17 cellular contexts compared by ENCODE assay signal in the genomic region with DNA sequence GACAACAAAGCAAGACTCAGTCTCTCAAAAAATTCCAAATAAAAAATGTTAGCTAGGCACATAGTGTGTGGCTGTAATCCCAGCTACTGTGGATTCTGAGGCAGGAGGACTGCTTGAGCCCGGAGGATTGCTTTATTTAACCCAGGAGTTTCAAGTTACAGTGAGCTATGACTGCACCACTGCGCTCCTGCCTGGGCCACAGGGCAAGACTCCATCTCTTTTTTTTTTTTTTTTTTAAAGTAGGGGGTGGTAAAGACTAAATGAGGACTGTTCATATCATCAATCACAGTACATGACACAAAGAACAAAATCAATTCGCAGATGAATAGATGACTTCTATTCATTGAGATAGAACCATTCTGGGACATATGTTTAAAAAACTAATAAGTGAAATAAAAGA. TPM values are rescaled to one million over a fixed set of nuclear protein-coding genes. Genes with fewer than 3 reads are reported as not detected.
DNase-seq lines count a peak whose midpoint lies in the region; ATAC-seq, FAIRE-seq and TF ChIP-seq lines count a peak whose summit lies in the region.
"Had no signal": no experiment of that assay in that cellular context is flagged by ENCODE, and none has a peak within 500 bp of the region (broad histone marks: within the 10 kb centered on the region; RNA-seq: fewer than 3 reads in every experiment).

No MANE protein-coding gene starts in this region.

- POLR2A ChIA-PET in HEK293 (lab: Yijun Ruan, JAX), result no interaction called here

- H3K9me3 ChIP-seq in HEK293 (ENCODE audit: control insufficient read depth, insufficient read depth, low read depth, low read length) (no peaks in the 10 kb centered on the region), SJCRH30 (replicated peaks) (no peaks in the 10 kb centered on the region), pancreas (no peaks in the 10 kb centered on the region)
- H3K9me3 ChIP-seq: suprapubic skin had no signal

- H3K27me3 ChIP-seq in SJCRH30, result no peaks in the 10 kb centered on the region
- H3K27me3 ChIP-seq in pancreas, result no peaks in the 10 kb centered on the region
- H3K27me3 ChIP-seq: suprapubic skin had no signal

- H3K4me3 ChIP-seq in GM12864 (ENCODE audit: low read depth, low read length) (peak overlapping the region; percentile 27), HEK293 (ENCODE audit: low read depth, low read length) (no peak overlapping the region), SJCRH30 (no peak overlapping the region), pancreas (no peak overlapping the region)
- H3K4me3 ChIP-seq: GM23248, suprapubic skin had no signal

- ATAC-seq in pancreas, result no peak

- no peaks in the 10 kb centered on the region; the same call in 1 of the 2 replicates for H3K4me1 ChIP-seq in HEK293 (ENCODE audit: control insufficient read depth, insufficient read depth, low read length)
- no peaks in the 10 kb centered on the region for H3K4me1 ChIP-seq in SJCRH30
- H3K4me1 ChIP-seq in pancreas, result peaks cover 0 to 4% (median 0%) of the 10 kb centered on the region in 3 donors

- intact Hi-C loops in pancreas (cut with DNase I), result no loop called here

- peaks cover 0 to 4% of the 10 kb centered on the region in 2 experiments; a peak in 1 of 3 replicates for H3K36me3 ChIP-seq in HEK293 (ENCODE audit: control insufficient read depth in 2 of 2, insufficient read depth in 1 of 2, low read length in 2 of 2)
- H3K36me3 ChIP-seq in SJCRH30, result no peaks in the 10 kb centered on the region; the same call in 1 of the 2 replicates
- no peaks in the 10 kb centered on the region for H3K36me3 ChIP-seq in pancreas

- no peak for FAIRE-seq in pancreas (lab: Jason Lieb, UNC)
- FAIRE-seq: D721Med had no signal

- H3K27ac ChIP-seq in HEK293 (ENCODE audit: extremely low read depth, low read depth, low read length), result no peak overlapping the region
- no peak overlapping the region for H3K27ac ChIP-seq in SJCRH30
- no peak overlapping the region for H3K27ac ChIP-seq in pancreas
- H3K27ac ChIP-seq: GM23248, KMS-11, suprapubic skin had no signal

- DNase-seq in GM12864 (ENCODE audit: low read depth) (no peak), SJCRH30 (peak; percentile 9 to 27), iris pigment epithelial cell (ENCODE audit: low read depth) (peak; percentile 66), putamen (ENCODE audit: low spot score) (no peak), NCI-H345 (lab: John Stamatoyannopoulos, UW) (no peak), pancreas (no peak)
- DNase-seq in stimulated activated CD4-positive, alpha-beta T cell treated with anti-CD3 and anti-CD28 coated beads, Interleukin-4, amount 100 ng/mL, for 1 hour, result no peak
- DNase-seq: activated CD4-positive, CD25-positive, alpha-beta regulatory T cell treated with anti-CD3 and anti-CD28 coated beads, Interleukin-2, amount 50 U/mL, for 72 hours; activated CD8-positive, alpha-beta memory T cell treated with anti-CD3 and anti-CD28 coated beads, Interleukin-2, amount 50 U/mL, for 48 hours; GM23248; NCI-H1436; NCI-H510A; T-helper 1 cell had no signal

- CTCF ChIA-PET in HEK293 (lab: Yijun Ruan, JAX), result interaction anchor here (0.6 kb wide), 1 partner anchor 928 kb away, joined by 5 read pairs; no protein-coding TSS in a partner anchor

- WGBS in pancreas, 2 donors, result 72 to 80% methylated on average over 3 of the region's 3 CpGs

- TF ChIP-seq CTCF in GM12864 (IDR thresholded peaks at IDR 0.05; ENCODE audit: low read depth, low read length, missing control alignments) (no peak), HEK293 (tag by site-specific recombination; IDR thresholded peaks at IDR 0.05) (no peak), pancreas (IDR thresholded peaks at IDR 0.05) (no peak)

TF ChIP-seq in HEK293, 187 proteins besides CTCF, POLR2A, EP300 and RAD21:
- TF ChIP-seq ZNF350 (tag by site-specific recombination; IDR thresholded peaks at IDR 0.05) (no peak), KLF1 (tag by site-specific recombination; IDR thresholded peaks at IDR 0.05) (no peak), ZNF223 (tag by site-specific recombination; IDR thresholded peaks at IDR 0.05) (peak; percentile 50; the same call in 1 of the 2 replicates), ZNF768 (tag by site-specific recombination; IDR thresholded peaks at IDR 0.05) (no peak), ZNF391 (tag by site-specific recombination; IDR thresholded peaks at IDR 0.05; ENCODE audit: borderline replicate concordance, low read depth) (no peak), ZNF701 (tag by site-specific recombination; IDR thresholded peaks at IDR 0.05) (no peak), ZIC2 (tag by site-specific recombination; IDR thresholded peaks at IDR 0.05) (no peak), ZNF23 (tag by site-specific recombination; IDR thresholded peaks at IDR 0.05; ENCODE audit: borderline replicate concordance) (no peak)

RNA-seq across cellular contexts. Expression of a gene that starts 48.1 kb away (rescaled TPM):
- 29.9 and 35.4 TPM in 2 replicates for total RNA-seq in SJCRH30 (2014; rRNA removed; shearing (Covaris generic))
- 10 to 100 TPM; 12.4 to 21.1 (median 16.9) TPM for total RNA-seq in pancreas
- polyA plus RNA-seq in pancreas, result 1 to 10 TPM; 4.2 to 7.3 TPM

Comparison
In these comparisons a context has a peak if more than half of its experiments do, and no peak if none do; other contexts are left out.
1. DNase-seq: peak in SJCRH30 (2 of 2) and iris pigment epithelial cell (single experiment); none in GM12864 (single experiment), putamen (single experiment), stimulated activated CD4-positive, alpha-beta T cell treated with anti-CD3 and anti-CD28 coated beads, Interleukin-4, amount 100 ng/mL, for 1 hour (single experiment), NCI-H345 (single experiment) and pancreas (0 of 6).